ENCODE assay signal across 1 cellular context in genomic region chr16:30874821-30875717, GRCh38.
TF ChIP-seq lines count a peak whose summit lies in the region.

No MANE protein-coding gene starts in this region.

TF ChIP-seq in HepG2, 621 proteins besides CTCF, POLR2A, EP300 and RAD21 (continues in another document):
- TF ChIP-seq ZNF121 (CRISPR knock-in tag; IDR thresholded peaks at IDR 0.05) (peak; percentile 85), THRA (CRISPR knock-in tag; IDR thresholded peaks at IDR 0.05; ENCODE audit: borderline replicate concordance) (peak; percentile 94), CENPT (CRISPR knock-in tag; IDR thresholded peaks at IDR 0.05; ENCODE audit: low read depth) (peak; percentile 98), ZNF790 (CRISPR knock-in tag; IDR thresholded peaks at IDR 0.05; ENCODE audit: borderline replicate concordance) (no peak; the same call in 1 of the 2 replicates), SP4 (CRISPR knock-in tag; IDR thresholded peaks at IDR 0.05) (peak; percentile 96), ZNF75D (CRISPR knock-in tag; IDR thresholded peaks at IDR 0.05; ENCODE audit: borderline replicate concordance) (peak; percentile 90; the same call in 1 of the 2 replicates), KIAA2018 (CRISPR knock-in tag; IDR thresholded peaks at IDR 0.05; ENCODE audit: borderline replicate concordance) (peak; percentile 98), ZBTB38 (CRISPR knock-in tag; IDR thresholded peaks at IDR 0.05) (peak; percentile 95), GPN1 (CRISPR knock-in tag; IDR thresholded peaks at IDR 0.05; ENCODE audit: borderline replicate concordance) (no peak), ZNF12 (CRISPR knock-in tag; IDR thresholded peaks at IDR 0.05) (peak; percentile 69; the same call in 1 of the 2 replicates), SMAD1 (CRISPR knock-in tag; IDR thresholded peaks at IDR 0.05; ENCODE audit: borderline replicate concordance, low read depth) (peak; percentile 92; the same call in 1 of the 2 replicates), FOXA3 (CRISPR knock-in tag; IDR thresholded peaks at IDR 0.05) (peak; percentile 88), SOX13 (IDR thresholded peaks at IDR 0.05) (no peak), SOX13 (CRISPR knock-in tag; conservative IDR thresholded peaks at IDR 0.05 in 1 of 2, IDR thresholded peaks at IDR 0.05 in 1 of 2) (peak; percentile 40 to 87; a peak in 2 of 4 replicates), NR2F6 (IDR thresholded peaks at IDR 0.05) (peak; percentile 73), NR2F6 (CRISPR knock-in tag; IDR thresholded peaks at IDR 0.05) (peak; percentile 92), PLRG1 (conservative IDR thresholded peaks at IDR 0.05) (no peak), ZFP62 (CRISPR knock-in tag; IDR thresholded peaks at IDR 0.05) (peak; percentile 76; the same call in 1 of the 2 replicates), ISL2 (CRISPR knock-in tag; IDR thresholded peaks at IDR 0.05) (peak; percentile 87), SNAI1 (CRISPR knock-in tag; IDR thresholded peaks at IDR 0.05; ENCODE audit: borderline replicate concordance) (peak; percentile 96), ZNF644 (CRISPR knock-in tag; IDR thresholded peaks at IDR 0.05; ENCODE audit: low read depth) (no peak; the same call in 1 of the 2 replicates), KLF11 (CRISPR knock-in tag; IDR thresholded peaks at IDR 0.05) (peak; percentile 99), PHF5A (CRISPR knock-in tag; IDR thresholded peaks at IDR 0.05; ENCODE audit: low read depth, unreplicated experiment) (peak; percentile 90), ZNF646 (CRISPR knock-in tag; IDR thresholded peaks at IDR 0.05) (no peak), ZMAT3 (CRISPR knock-in tag; conservative IDR thresholded peaks at IDR 0.05) (peak; percentile 99; the same call in 1 of the 2 replicates), PHF8 (CRISPR knock-in tag; IDR thresholded peaks at IDR 0.05) (peak; percentile 99), IRF9 (CRISPR knock-in tag; IDR thresholded peaks at IDR 0.05; ENCODE audit: borderline replicate concordance) (peak; percentile 99), ZNF496 (CRISPR knock-in tag; IDR thresholded peaks at IDR 0.05; ENCODE audit: insufficient replicate concordance) (no peak), KDM1A (CRISPR knock-in tag; IDR thresholded peaks at IDR 0.05) (peak; percentile 86), ZNF230 (CRISPR knock-in tag; IDR thresholded peaks at IDR 0.05) (peak; percentile 99), ZNF746 (CRISPR knock-in tag; IDR thresholded peaks at IDR 0.05) (peak; percentile 87), HIC2 (CRISPR knock-in tag; IDR thresholded peaks at IDR 0.05; ENCODE audit: low read depth) (peak; percentile 86), ARNT2 (CRISPR knock-in tag; IDR thresholded peaks at IDR 0.05; ENCODE audit: low read depth) (peak; percentile 97), DNMT3B (CRISPR knock-in tag; conservative IDR thresholded peaks at IDR 0.05) (peak; percentile 75; the same call in 1 of the 2 replicates), ZBTB8A (CRISPR knock-in tag; IDR thresholded peaks at IDR 0.05; ENCODE audit: borderline replicate concordance, low read depth) (peak; percentile 73; the same call in 1 of the 2 replicates), ZNF639 (CRISPR knock-in tag; conservative IDR thresholded peaks at IDR 0.05) (peak; percentile 97), ZBTB46 (CRISPR knock-in tag; IDR thresholded peaks at IDR 0.05; ENCODE audit: borderline replicate concordance) (peak; percentile 81), ZNF878 (CRISPR knock-in tag; IDR thresholded peaks at IDR 0.05) (peak; percentile 95), MIER3 (CRISPR knock-in tag; IDR thresholded peaks at IDR 0.05; ENCODE audit: borderline replicate concordance) (peak; percentile 87)
